Comparison of ENCODE assay signal across 12 cellular contexts in the genomic region with DNA sequence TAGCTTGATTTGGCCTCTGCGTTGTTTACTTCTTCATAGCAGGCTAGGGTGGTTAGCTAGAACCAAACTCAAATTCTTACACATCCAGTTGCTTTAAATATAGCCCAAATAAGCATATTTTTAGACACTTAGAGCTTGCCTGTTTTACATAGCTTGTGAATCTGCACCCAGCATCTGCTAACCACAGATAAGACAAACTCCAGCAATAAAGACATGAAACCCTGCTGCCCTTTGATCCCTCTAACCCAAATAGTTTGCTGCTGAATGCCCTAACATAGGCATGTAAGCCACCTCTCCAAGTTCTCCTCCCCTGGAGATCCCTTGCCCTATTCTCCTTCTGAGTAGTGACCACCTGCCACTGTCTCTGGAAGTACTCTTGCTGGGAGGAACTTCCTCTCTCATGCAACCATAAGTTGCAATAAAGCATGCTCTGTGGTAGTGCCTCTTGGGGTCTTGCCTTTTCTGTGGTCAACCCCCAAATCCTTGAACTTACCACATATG.
DNase-seq lines count a peak whose midpoint lies in the region; ATAC-seq and TF ChIP-seq lines count a peak whose summit lies in the region.
"Had no signal": no experiment of that assay in that cellular context is flagged by ENCODE, and none has a peak within 500 bp of the region (broad histone marks: within the 10 kb centered on the region; RNA-seq: fewer than 3 reads in every experiment).

No MANE protein-coding gene starts in this region.

- TF ChIP-seq EP300 in tibial nerve (IDR thresholded peaks at IDR 0.05), result no peak

- ATAC-seq in GM19397 (IDR thresholded peaks at IDR 0.05; ENCODE audit: unreplicated experiment) (peak; percentile 86), HG02884 (IDR thresholded peaks at IDR 0.05; ENCODE audit: unreplicated experiment) (peak; percentile 91)

- DNase-seq in GM06990 (ENCODE audit: extremely low read depth, insufficient read length) (peak; percentile 39), SK-N-DZ (ENCODE audit: low spot score) (no peak), ecto neural progenitor cell (ENCODE audit: low spot score) (no peak), tibial nerve (ENCODE audit: low spot score in 2 of 2) (no peak), anterior cingulate cortex (lab: John Stamatoyannopoulos, UW) (no peak)
- DNase-seq: activated CD4-positive, CD25-positive, alpha-beta regulatory T cell; activated naive CD4-positive, alpha-beta T cell treated with anti-CD3 and anti-CD28 coated beads for 36 hours; GDM1; NCI-H187 had no signal

- no peak for TF ChIP-seq POLR2A in tibial nerve (IDR thresholded peaks at IDR 0.05)

- no peaks in the 10 kb centered on the region for H3K36me3 ChIP-seq in GM06990 (ENCODE audit: control insufficient read depth, insufficient read depth, low read length)
- no peaks in the 10 kb centered on the region for H3K36me3 ChIP-seq in KMS-11 (ENCODE audit: insufficient read depth)
- no peaks in the 10 kb centered on the region for H3K36me3 ChIP-seq in tibial nerve

- peaks cover 57% of the 10 kb centered on the region for H3K4me1 ChIP-seq in KMS-11 (ENCODE audit: low read depth, poor library complexity, severe bottlenecking)
- peaks cover 0 to 7% (median 0%) of the 10 kb centered on the region in 4 donors for H3K4me1 ChIP-seq in tibial nerve

- H3K27ac ChIP-seq in KMS-11 (peak overlapping the region; percentile 60), tibial nerve (no peak overlapping the region)

- TF ChIP-seq CTCF in GM06990 (IDR thresholded peaks at IDR 0.05; ENCODE audit: insufficient read depth, low read length, poor library complexity, severe bottlenecking) (no peak), KMS-11 (conservative IDR thresholded peaks at IDR 0.05; ENCODE audit: low read depth, low read length) (no peak), tibial nerve (IDR thresholded peaks at IDR 0.05) (no peak)

- H3K27me3 ChIP-seq in GM06990 (replicated peaks; ENCODE audit: control insufficient read depth, insufficient read depth, low read length), result no peaks in the 10 kb centered on the region
- H3K27me3 ChIP-seq in KMS-11 (ENCODE audit: insufficient read depth, low read depth), result no peaks in the 10 kb centered on the region
- no peaks in the 10 kb centered on the region for H3K27me3 ChIP-seq in tibial nerve

- H3K4me2 ChIP-seq in KMS-11, result peak overlapping the region; percentile 86

- no peaks in the 10 kb centered on the region for H3K79me2 ChIP-seq in KMS-11 (ENCODE audit: insufficient read depth, low read depth)

- no peaks in the 10 kb centered on the region for H3K9me3 ChIP-seq in tibial nerve

- H3K4me3 ChIP-seq in GM06990 (replicated peaks; ENCODE audit: low read depth, low read length) (no peak overlapping the region), KMS-11 (IDR thresholded peaks at IDR 0.05; ENCODE audit: insufficient read depth, low read depth, low read length) (no peak overlapping the region), tibial nerve (no peak overlapping the region)

- peak overlapping the region; percentile 52; the same call in 1 of the 2 replicates for H2AFZ ChIP-seq in KMS-11 (ENCODE audit: low read depth)

- H3K9ac ChIP-seq in KMS-11, result peak overlapping the region; percentile 29; the same call in 1 of the 2 replicates

- 76 to 79% methylated on average over 1 of the region's 1 CpG for WGBS in tibial nerve, 2 donors

- H4K20me1 ChIP-seq in KMS-11 (ENCODE audit: insufficient read depth), result no peaks in the 10 kb centered on the region
